ENCODE assay signal across 17 cellular contexts in genomic region chrX:6708676-6709075, GRCh38.
DNase-seq lines count a peak whose midpoint lies in the region; ATAC-seq and TF ChIP-seq lines count a peak whose summit lies in the region.
"Had no signal": no experiment of that assay in that cellular context is flagged by ENCODE, and none has a peak within 500 bp of the region (broad histone marks: within the 10 kb centered on the region; RNA-seq: fewer than 3 reads in every experiment).

No MANE protein-coding gene starts in this region.

- H3K4me1 ChIP-seq in HUES48 (ENCODE audit: control insufficient read depth, insufficient read depth, low read length), result peaks cover 7% of the 10 kb centered on the region; the same call in 1 of the 2 replicates
- H3K4me1 ChIP-seq: Caco-2, Peyer's patch had no signal

- DNase-seq in WERI-Rb-1, result no peak
- no peak for DNase-seq in NCI-H510A treated with DMSO at 0.1 percent for 48 hours (lab: John Stamatoyannopoulos, UW)
- DNase-seq in iPS-NIHi7 (ENCODE audit: extremely low spot score), result no peak
- DNase-seq in DMS79 treated with DMSO at 0.1 percent for 48 hours (lab: John Stamatoyannopoulos, UW), result no peak
- no peak for DNase-seq in immature natural killer cell
- DNase-seq: Caco-2; CD4-positive, alpha-beta T cell; DMS 273 treated with DMSO at 0.1 percent for 48 hours; KG1; NCI-H1092 treated with DMSO at 0.1 percent for 48 hours; NCI-H2029 treated with DMSO at 0.1 percent for 48 hours; NCI-H226; NCI-H774; NK-92 treated with Interleukin-12 subunit alpha and Interleukin-12 subunit beta, amount 100 ng/mL, for 24 hours; Peyer's patch had no signal

- H3K27ac ChIP-seq in HUES48 (ENCODE audit: low read depth, low read length), result peak overlapping the region; percentile 76
- peak overlapping the region; percentile 69 for H3K27ac ChIP-seq in WERI-Rb-1
- H3K27ac ChIP-seq: Peyer's patch had no signal

- H3K4me3 Mint-ChIP-seq in immature natural killer cell, result no peak overlapping the region
- H3K4me3 Mint-ChIP-seq: CD4-positive, alpha-beta T cell had no signal

- H3K4me3 ChIP-seq in HUES48 (ENCODE audit: low read depth, low read length) (no peak overlapping the region), WERI-Rb-1 (ENCODE audit: low read depth, low read length) (peak overlapping the region; percentile 32)
- H3K4me3 ChIP-seq: Peyer's patch had no signal

- peak; percentile 96 for ATAC-seq in esophagus mucosa

- H3K36me3 ChIP-seq in HUES48 (ENCODE audit: control insufficient read depth, insufficient read depth, low read length) (no peaks in the 10 kb centered on the region), WERI-Rb-1 (no peaks in the 10 kb centered on the region)
- H3K36me3 ChIP-seq: Peyer's patch had no signal

- no peak overlapping the region for H3K27ac Mint-ChIP-seq in immature natural killer cell
- H3K27ac Mint-ChIP-seq: CD4-positive, alpha-beta T cell had no signal

- H3K9ac ChIP-seq in HUES48 (ENCODE audit: low read depth, low read length), result no peak overlapping the region

- H3K9me3 ChIP-seq in HUES48 (ENCODE audit: control insufficient read depth, insufficient read depth, low read length) (peaks cover 18% of the 10 kb centered on the region), WERI-Rb-1 (ENCODE audit: severe bottlenecking) (peaks cover 3% of the 10 kb centered on the region)
- H3K9me3 ChIP-seq: Caco-2, Peyer's patch had no signal

- no peaks in the 10 kb centered on the region for H3K36me3 Mint-ChIP-seq in immature natural killer cell

- peaks cover 0 to 2% (median 1%) of the 10 kb centered on the region in 3 donors for H3K27me3 Mint-ChIP-seq in immature natural killer cell (ENCODE audit: low read depth in 3 of 3)
- H3K27me3 Mint-ChIP-seq: CD4-positive, alpha-beta T cell had no signal

- H3K4me1 Mint-ChIP-seq in immature natural killer cell, result no peaks in the 10 kb centered on the region

- H3K9me3 Mint-ChIP-seq in immature natural killer cell, result peaks cover 0 to 2% (median 0%) of the 10 kb centered on the region in 6 donors
- H3K9me3 Mint-ChIP-seq: CD4-positive, alpha-beta T cell had no signal

- H3K27me3 ChIP-seq in HUES48 (ENCODE audit: control insufficient read depth, insufficient read depth, low read length) (no peaks in the 10 kb centered on the region), WERI-Rb-1 (ENCODE audit: insufficient read depth, low read depth, severe bottlenecking) (no peaks in the 10 kb centered on the region)
- H3K27me3 ChIP-seq: Peyer's patch had no signal

- no peak for TF ChIP-seq CTCF in WERI-Rb-1 (IDR thresholded peaks at IDR 0.05; ENCODE audit: low read depth, low read length)
